In the genomic region with DNA sequence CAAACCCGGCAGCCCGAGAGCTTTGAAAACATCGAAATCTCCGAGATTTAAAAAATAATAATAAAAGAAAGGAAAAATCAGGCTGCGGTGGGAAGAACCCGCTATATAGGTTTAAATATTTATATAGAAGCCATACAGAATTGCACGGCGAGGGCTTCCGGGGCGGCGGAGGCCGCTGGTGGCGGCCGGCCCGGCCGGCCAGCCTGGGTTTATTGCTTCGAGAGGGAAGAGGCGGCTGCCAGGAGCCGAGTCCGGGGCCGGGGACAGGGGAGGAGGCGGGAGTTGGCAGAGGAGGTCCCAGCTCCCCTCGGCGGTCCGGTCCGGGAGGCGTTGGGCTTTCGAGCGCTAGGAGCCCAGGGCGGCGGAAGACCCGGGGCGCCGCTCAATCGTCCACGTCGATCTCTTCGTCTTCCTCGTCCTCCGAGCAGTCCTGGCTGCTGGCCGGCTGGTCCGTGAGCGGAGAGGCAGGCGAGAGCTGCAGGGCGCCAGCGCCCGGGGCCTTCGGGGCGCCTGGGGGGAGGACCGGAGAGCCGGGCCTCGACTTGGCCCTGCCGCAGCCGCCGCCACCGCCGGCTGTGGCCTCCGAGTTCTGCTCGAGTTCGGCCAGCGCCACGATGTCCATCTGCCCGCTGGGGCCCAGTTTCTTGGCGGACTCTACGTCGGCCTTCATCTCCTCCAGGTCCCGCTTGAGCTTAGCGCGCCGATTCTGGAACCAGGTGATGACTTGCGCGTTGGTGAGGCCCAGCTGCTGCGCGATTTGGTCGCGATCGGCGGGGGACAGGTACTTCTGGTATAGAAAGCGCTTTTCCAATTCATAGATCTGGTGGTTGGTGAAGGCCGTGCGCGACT, we compare ENCODE assay signal across 10 cellular contexts. TPM values are rescaled to one million over a fixed set of nuclear protein-coding genes. Genes with fewer than 3 reads are reported as not detected.
A peak's percentile ranks its signal among the peaks of the same experiment; 100 is the strongest.
DNase-seq lines count a peak whose midpoint lies in the region; ATAC-seq and TF ChIP-seq lines count a peak whose summit lies in the region.
"Had no signal": no experiment of that assay in that cellular context is flagged by ENCODE, and none has a peak within 500 bp of the region (broad histone marks: within the 10 kb centered on the region; RNA-seq: fewer than 3 reads in every experiment).

No MANE protein-coding gene starts in this region.

- H3K4me1 ChIP-seq in ascending aorta (peaks cover 15 to 50% of the 10 kb centered on the region in 2 donors), suprapubic skin (peaks cover 82% of the 10 kb centered on the region)

- no peak for DNase-seq in activated T-cell treated with anti-CD3 and anti-CD28 coated beads, Interleukin-2, amount 50 U/mL, for 24 hours
- DNase-seq in activated T-cell treated with anti-CD3 and anti-CD28 coated beads, Interleukin-2, amount 50 U/mL, for 1 hour, result no peak
- DNase-seq in ascending aorta (ENCODE audit: low spot score in 2 of 2) (no peak), memory B cell (ENCODE audit: low spot score in 2 of 2) (no peak), suprapubic skin (ENCODE audit: low spot score in 2 of 2) (no peak), SIG-M5 treated with dmso at 0.1 percent for 504 hours (lab: John Stamatoyannopoulos, UW; ENCODE audit: unreplicated experiment) (no peak), NCI-H1048 (lab: John Stamatoyannopoulos, UW) (no peak)
- DNase-seq: NCI-H1105 treated with DMSO at 0.1 percent for 48 hours had no signal

- H3K27me3 Mint-ChIP-seq in activated T-cell treated with anti-CD3 and anti-CD28 coated beads, Interleukin-2, amount 50 U/mL, for 24 hours, result peaks cover 82% of the 10 kb centered on the region
- H3K27me3 Mint-ChIP-seq in memory B cell, result peaks cover 45% of the 10 kb centered on the region

- no peak for ATAC-seq in memory B cell (ENCODE audit: low read depth)
- no peak for ATAC-seq in GM21423 (IDR thresholded peaks at IDR 0.05; ENCODE audit: unreplicated experiment)

- WGBS in suprapubic skin, result 6% methylated on average over 30 of the region's 82 CpGs

- H3K36me3 Mint-ChIP-seq in activated T-cell treated with anti-CD3 and anti-CD28 coated beads, Interleukin-2, amount 50 U/mL, for 24 hours (ENCODE audit: low read depth), result no peaks in the 10 kb centered on the region
- H3K36me3 Mint-ChIP-seq in memory B cell, result peaks cover 5% of the 10 kb centered on the region

- no peak for TF ChIP-seq POLR2A in suprapubic skin (IDR thresholded peaks at IDR 0.05)

- no peak for TF ChIP-seq EP300 in suprapubic skin (IDR thresholded peaks at IDR 0.05)

- peaks cover 46% of the 10 kb centered on the region for H3K4me1 Mint-ChIP-seq in activated T-cell treated with anti-CD3 and anti-CD28 coated beads, Interleukin-2, amount 50 U/mL, for 24 hours (ENCODE audit: low read depth)
- peaks cover 23% of the 10 kb centered on the region for H3K4me1 Mint-ChIP-seq in memory B cell

- peaks cover 63% of the 10 kb centered on the region for H3K27me3 ChIP-seq in ascending aorta
- H3K27me3 ChIP-seq in suprapubic skin, result peaks cover 100% of the 10 kb centered on the region

- intact Hi-C loops in ascending aorta (cut with DNase I), result no loop called here

- H3K27ac ChIP-seq in ascending aorta (no peak overlapping the region), suprapubic skin (no peak overlapping the region)
- H3K27ac ChIP-seq: skin epidermis had no signal

- H3K9me3 ChIP-seq in ascending aorta, result no peaks in the 10 kb centered on the region
- no peaks in the 10 kb centered on the region for H3K9me3 ChIP-seq in suprapubic skin

- H3K9me3 Mint-ChIP-seq in activated T-cell treated with anti-CD3 and anti-CD28 coated beads, Interleukin-2, amount 50 U/mL, for 24 hours, result no peaks in the 10 kb centered on the region
- H3K9me3 Mint-ChIP-seq in memory B cell, result peaks cover 6% of the 10 kb centered on the region

- H3K27ac Mint-ChIP-seq in activated T-cell treated with anti-CD3 and anti-CD28 coated beads, Interleukin-2, amount 50 U/mL, for 24 hours, result peak overlapping the region; percentile 7
- peak overlapping the region; percentile 35 for H3K27ac Mint-ChIP-seq in memory B cell

- H3K4me3 Mint-ChIP-seq in activated T-cell treated with anti-CD3 and anti-CD28 coated beads, Interleukin-2, amount 50 U/mL, for 24 hours, result peak overlapping the region; percentile 59
- H3K4me3 Mint-ChIP-seq in memory B cell, result peak overlapping the region; percentile 57

- H3K4me3 ChIP-seq in ascending aorta, result peak overlapping the region; percentile 43 to 51
- peak overlapping the region; percentile 39 for H3K4me3 ChIP-seq in suprapubic skin

- TF ChIP-seq CTCF in ascending aorta (IDR thresholded peaks at IDR 0.05) (no peak), suprapubic skin (IDR thresholded peaks at IDR 0.05) (no peak)

- H3K36me3 ChIP-seq in ascending aorta (no peaks in the 10 kb centered on the region), suprapubic skin (no peaks in the 10 kb centered on the region)

RNA-seq across cellular contexts. Expression of a gene that starts 2.2 kb away (rescaled TPM):
- total RNA-seq in ascending aorta (not detected), suprapubic skin (not detected)
